ENCODE assay signal across 9 cellular contexts in genomic region chrX:110145854-110146253, GRCh38.
DNase-seq lines count a peak whose midpoint lies in the region; ATAC-seq, FAIRE-seq and TF ChIP-seq lines count a peak whose summit lies in the region.
"Had no signal": no experiment of that assay in that cellular context is flagged by ENCODE, and none has a peak within 500 bp of the region (broad histone marks: within the 10 kb centered on the region; RNA-seq: fewer than 3 reads in every experiment).

No MANE protein-coding gene starts in this region.

- no peaks in the 10 kb centered on the region for H3K27me3 ChIP-seq in left ventricle myocardium inferior (ENCODE audit: low read depth)

- no peaks in the 10 kb centered on the region for H3K9me3 ChIP-seq in left ventricle myocardium inferior (replicated peaks)

- H3K27ac Mint-ChIP-seq in activated CD8-positive, alpha-beta T cell treated with anti-CD3 and anti-CD28 coated beads for 36 hours: no peak overlapping the region

- H3K4me3 ChIP-seq in left ventricle myocardium inferior: no peak overlapping the region

- ATAC-seq in activated CD8-positive, alpha-beta T cell treated with anti-CD3 and anti-CD28 coated beads for 36 hours: no peak

- FAIRE-seq in GM19239 (lab: Jason Lieb, UNC) (peak; percentile 97), urothelium cell line (lab: Jason Lieb, UNC) (no peak)

- POLR2A ChIA-PET in activated CD8-positive, alpha-beta T cell treated with anti-CD3 and anti-CD28 coated beads for 36 hours (lab: Charles Lee): interaction anchor here (1.3 kb wide), 1 partner anchor 173 kb away, joined by 3 read pairs; the partner anchor contains the start of gene AMMECR1

- TF ChIP-seq CTCF in activated CD8-positive, alpha-beta T cell treated with anti-CD3 and anti-CD28 coated beads for 36 hours (IDR thresholded peaks at IDR 0.05): peak; percentile 66
- TF ChIP-seq CTCF in left ventricle myocardium inferior (IDR thresholded peaks at IDR 0.05; ENCODE audit: borderline replicate concordance): peak; percentile 57

- H3K36me3 ChIP-seq in left ventricle myocardium inferior: no peaks in the 10 kb centered on the region

- in situ Hi-C loops in KBM-7 (cut with MboI; ENCODE audit: low pct_unique_long_range_greater_than_20kb, low sequenced_read_pairs): loop anchor here (25.0 kb wide), 1 partner anchor 659 kb away; the partner anchor contains the start of gene GUCY2F

- peaks cover 3% of the 10 kb centered on the region for H3K4me1 Mint-ChIP-seq in activated CD8-positive, alpha-beta T cell treated with anti-CD3 and anti-CD28 coated beads for 36 hours (ENCODE audit: low read depth)

- H3K27ac ChIP-seq in left ventricle myocardium inferior (replicated peaks): peak overlapping the region; percentile 33

- CTCF ChIA-PET in activated CD8-positive, alpha-beta T cell treated with anti-CD3 and anti-CD28 coated beads for 36 hours (lab: Charles Lee): interaction anchor here (0.8 to 4.1 kb wide), 31 partner anchors 9 to 289 kb away, joined by 3 to 60 read pairs (median 4); no protein-coding TSS in a partner anchor

- peak; percentile 59 for DNase-seq in DMS53 (lab: John Stamatoyannopoulos, UW)
- no peak for DNase-seq in GM19239 (ENCODE audit: insufficient read length, low spot score)
- DNase-seq in KBM-7: peak; percentile 56
- DNase-seq in activated CD8-positive, alpha-beta T cell treated with anti-CD3 and anti-CD28 coated beads for 36 hours: peak; percentile 23
- DNase-seq in left ventricle myocardium inferior: no peak
- peak; percentile 16 to 17 for DNase-seq in stimulated activated CD4-positive, alpha-beta T cell treated with anti-CD3 and anti-CD28 coated beads, Interleukin-2, amount 100 ng/mL, for 24 hours
- no peak for DNase-seq in activated CD4-positive, CD25-positive, alpha-beta regulatory T cell treated with anti-CD3 and anti-CD28 coated beads, Interleukin-2, amount 50 U/mL, for 72 hours
- DNase-seq in urothelium cell line (ENCODE audit: low spot score): no peak
- DNase-seq: left cardiac atrium had no signal

- no peak overlapping the region for H3K4me3 Mint-ChIP-seq in activated CD8-positive, alpha-beta T cell treated with anti-CD3 and anti-CD28 coated beads for 36 hours

- no peaks in the 10 kb centered on the region for H3K36me3 Mint-ChIP-seq in activated CD8-positive, alpha-beta T cell treated with anti-CD3 and anti-CD28 coated beads for 36 hours (ENCODE audit: low read depth)

- H3K27me3 Mint-ChIP-seq in activated CD8-positive, alpha-beta T cell treated with anti-CD3 and anti-CD28 coated beads for 36 hours: no peaks in the 10 kb centered on the region

- intact Hi-C loops in activated CD8-positive, alpha-beta T cell treated with anti-CD3 and anti-CD28 coated beads for 36 hours (cut with micrococcal nuclease): no loop called here
- intact Hi-C loops in left ventricle myocardium inferior (cut with micrococcal nuclease): loop anchor here (5.0 kb wide), 1 partner anchor 234 kb away; no protein-coding TSS in a partner anchor

- H3K4me1 ChIP-seq in left ventricle myocardium inferior: peaks cover 43% of the 10 kb centered on the region

- H3K9me3 Mint-ChIP-seq in activated CD8-positive, alpha-beta T cell treated with anti-CD3 and anti-CD28 coated beads for 36 hours: no peaks in the 10 kb centered on the region

Comparison
In these comparisons a context has a peak if more than half of its experiments do, and no peak if none do; other contexts are left out.
1. DNase-seq: peak in DMS53 (single experiment), KBM-7 (single experiment), activated CD8-positive, alpha-beta T cell treated with anti-CD3 and anti-CD28 coated beads for 36 hours (single experiment) and stimulated activated CD4-positive, alpha-beta T cell treated with anti-CD3 and anti-CD28 coated beads, Interleukin-2, amount 100 ng/mL, for 24 hours (2 of 2); none in GM19239 (single experiment), left ventricle myocardium inferior (single experiment), activated CD4-positive, CD25-positive, alpha-beta regulatory T cell treated with anti-CD3 and anti-CD28 coated beads, Interleukin-2, amount 50 U/mL, for 72 hours (single experiment) and urothelium cell line (single experiment).